In the genomic region with DNA sequence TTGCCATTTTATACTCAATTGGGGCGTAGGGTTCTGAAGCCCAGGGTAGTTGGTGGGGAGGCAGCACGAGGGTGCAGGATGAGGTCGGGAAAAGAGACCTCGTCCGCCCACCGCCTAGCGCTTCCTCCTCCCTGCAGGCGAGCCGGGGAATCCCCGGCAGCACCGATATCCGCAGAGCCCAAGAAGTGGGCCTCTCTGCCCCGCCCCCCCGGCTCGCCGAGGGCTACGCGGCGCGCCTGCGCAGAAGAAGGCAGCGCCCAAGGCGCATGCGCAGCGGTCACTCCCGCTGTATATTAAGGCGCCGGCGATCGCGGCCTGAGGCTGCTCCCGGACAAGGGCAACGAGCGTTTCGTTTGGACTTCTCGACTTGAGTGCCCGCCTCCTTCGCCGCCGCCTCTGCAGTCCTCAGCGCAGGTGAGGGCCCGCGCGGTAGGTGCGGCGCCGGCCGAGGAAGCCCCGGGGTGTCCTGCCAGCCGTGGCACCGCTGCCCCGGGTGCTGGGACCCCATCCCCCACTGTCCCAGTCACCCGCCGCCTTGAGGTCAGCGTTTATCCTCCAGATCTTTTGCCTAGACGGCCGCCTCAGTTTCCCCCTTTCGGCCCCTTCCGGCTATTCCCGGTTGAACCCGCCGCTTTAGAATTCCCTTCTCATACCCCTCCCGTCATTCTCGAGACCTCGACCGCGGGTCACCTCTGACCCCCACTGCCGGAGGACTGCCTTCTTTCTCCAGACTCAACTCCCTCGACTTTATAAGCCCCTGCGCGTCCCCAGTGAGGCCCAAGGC, we compare ENCODE assay signal across 8 cellular contexts. TPM values are rescaled to one million over a fixed set of nuclear protein-coding genes. Genes with fewer than 3 reads are reported as not detected.
DNase-seq lines count a peak whose midpoint lies in the region; ATAC-seq, FAIRE-seq and TF ChIP-seq lines count a peak whose summit lies in the region.

Gene ALAS1 (plus strand): TSS at position 319 of the 784 bp plus-strand sequence. CDS start 1,082 bp downstream, outside the sequence.

- H3K36me3 Mint-ChIP-seq in progenitor cell of endocrine pancreas (ENCODE audit: insufficient read depth): peaks cover 5% of the 10 kb centered on the region

- WGBS in adrenal gland, 4 donors: 0 to 2% (median 0%) methylated on average over 19 to 71 of the region's 71 CpGs

- H3K4me3 ChIP-seq in adrenal gland: peak within 1 kb of the TSS in 3 of 4 donors; percentile 65 to 100 (median 74)
- peak within 1 kb of the TSS; percentile 95 for H3K4me3 ChIP-seq in upper lobe of right lung

- TF ChIP-seq CTCF in adrenal gland (IDR thresholded peaks at IDR 0.05) (peak in 4 of 6 experiments; percentile 15 to 53 (median 30)), progenitor cell of endocrine pancreas (IDR thresholded peaks at IDR 0.05; ENCODE audit: unreplicated experiment) (peak; percentile 42), upper lobe of right lung (IDR thresholded peaks at IDR 0.05) (peak; percentile 30)

- H3K36me3 ChIP-seq in adrenal gland (replicated peaks in 1 of 2): peaks cover 0 to 41% of the 10 kb centered on the region in 2 donors
- H3K36me3 ChIP-seq in upper lobe of right lung: peaks cover 24% of the 10 kb centered on the region

- H3K4me1 ChIP-seq in adrenal gland (replicated peaks in 1 of 2) (peaks cover 50 to 87% of the 10 kb centered on the region in 2 donors), upper lobe of right lung (peaks cover 70% of the 10 kb centered on the region)

- FAIRE-seq in GM12892 (lab: Jason Lieb, UNC): peak; percentile 97

- H3K27ac ChIP-seq in adrenal gland (peak within 1 kb of the TSS; percentile 45 to 90 (median 76)), upper lobe of right lung (peak within 1 kb of the TSS; percentile 90)

- H3K27ac Mint-ChIP-seq in progenitor cell of endocrine pancreas: peak within 1 kb of the TSS; percentile 91

- H3K4me3 Mint-ChIP-seq in progenitor cell of endocrine pancreas (ENCODE audit: low read depth): peak within 1 kb of the TSS; percentile 98

- H3K9me3 ChIP-seq in adrenal gland (replicated peaks in 1 of 3): no peaks in the 10 kb centered on the region
- H3K9me3 ChIP-seq in upper lobe of right lung: no peaks in the 10 kb centered on the region

- ATAC-seq in HG02763 (IDR thresholded peaks at IDR 0.05; ENCODE audit: unreplicated experiment) (peak; percentile 82), left cardiac atrium (peak; percentile 87 to 91), upper lobe of right lung (peak; percentile 87)

- H3K27me3 Mint-ChIP-seq in progenitor cell of endocrine pancreas: no peaks in the 10 kb centered on the region

- DNase-seq in GM12892 (ENCODE audit: insufficient read length) (peak; percentile 97), NCI-H1417 treated with DMSO at 0.1 percent for 48 hours (lab: John Stamatoyannopoulos, UW) (peak; percentile 21), T-helper 1 cell (peak; percentile 89 to 95 (median 92)), adrenal gland (peak; percentile 89 to 97 (median 94)), left cardiac atrium (peak; percentile 94), progenitor cell of endocrine pancreas (ENCODE audit: low spot score, unreplicated experiment) (peak; percentile 95), upper lobe of right lung (peak; percentile 97)

- intact Hi-C loops in adrenal gland (cut with DNase I) (no loop called here), left cardiac atrium (cut with DNase I) (no loop called here), upper lobe of right lung (cut with DNase I) (no loop called here)

- H3K4me1 Mint-ChIP-seq in progenitor cell of endocrine pancreas (ENCODE audit: low read depth): peaks cover 17% of the 10 kb centered on the region

- H3K9me3 Mint-ChIP-seq in progenitor cell of endocrine pancreas (ENCODE audit: low read depth): no peaks in the 10 kb centered on the region

- H3K27me3 ChIP-seq in adrenal gland (no peaks in the 10 kb centered on the region), upper lobe of right lung (no peaks in the 10 kb centered on the region)

- peak; percentile 91 for TF ChIP-seq POLR2A in GM12892 (IDR thresholded peaks at IDR 0.05; ENCODE audit: low read depth, low read length)
- TF ChIP-seq POLR2A in adrenal gland (IDR thresholded peaks at IDR 0.05): peak; percentile 98 to 100

RNA-seq across cellular contexts. Expression of gene ALAS1, which starts in this region (rescaled TPM):
- 58.3 TPM for polyA plus RNA-seq in GM12892 (2012; ENCODE audit: missing spikeins)
- total RNA-seq in adrenal gland: 1,000 to 10,000 TPM in 1 of 8 donors, 100 to 1,000 TPM in 7; 233 to 3,700 (median 694) TPM
- polyA plus RNA-seq in adrenal gland: 100 to 1,000 TPM in 2 of 3 donors, 10 to 100 TPM in 1; 64.9 to 849 (median 387) TPM
- 100 to 1,000 TPM; 133 to 147 TPM for total RNA-seq in left cardiac atrium
- 29.5 and 32.2 TPM in 2 replicates for total RNA-seq in progenitor cell of endocrine pancreas
- total RNA-seq in upper lobe of right lung: 78.9 TPM

Comparison
In these comparisons a context has a peak if more than half of its experiments do, and no peak if none do; other contexts are left out.
1. Peak in every context shown above with its lines: DNase-seq, ATAC-seq, H3K4me3 ChIP-seq and H3K27ac ChIP-seq.
2. DNase-seq: peak in every context shown above with its lines; median percentile 97 in GM12892; 97 in upper lobe of right lung; 95 in progenitor cell of endocrine pancreas; 94 in adrenal gland; 94 in left cardiac atrium; 92 in T-helper 1 cell; 21 in NCI-H1417 treated with DMSO at 0.1 percent for 48 hours.